ENCODE assay signal across 1 cellular context in the genomic region with DNA sequence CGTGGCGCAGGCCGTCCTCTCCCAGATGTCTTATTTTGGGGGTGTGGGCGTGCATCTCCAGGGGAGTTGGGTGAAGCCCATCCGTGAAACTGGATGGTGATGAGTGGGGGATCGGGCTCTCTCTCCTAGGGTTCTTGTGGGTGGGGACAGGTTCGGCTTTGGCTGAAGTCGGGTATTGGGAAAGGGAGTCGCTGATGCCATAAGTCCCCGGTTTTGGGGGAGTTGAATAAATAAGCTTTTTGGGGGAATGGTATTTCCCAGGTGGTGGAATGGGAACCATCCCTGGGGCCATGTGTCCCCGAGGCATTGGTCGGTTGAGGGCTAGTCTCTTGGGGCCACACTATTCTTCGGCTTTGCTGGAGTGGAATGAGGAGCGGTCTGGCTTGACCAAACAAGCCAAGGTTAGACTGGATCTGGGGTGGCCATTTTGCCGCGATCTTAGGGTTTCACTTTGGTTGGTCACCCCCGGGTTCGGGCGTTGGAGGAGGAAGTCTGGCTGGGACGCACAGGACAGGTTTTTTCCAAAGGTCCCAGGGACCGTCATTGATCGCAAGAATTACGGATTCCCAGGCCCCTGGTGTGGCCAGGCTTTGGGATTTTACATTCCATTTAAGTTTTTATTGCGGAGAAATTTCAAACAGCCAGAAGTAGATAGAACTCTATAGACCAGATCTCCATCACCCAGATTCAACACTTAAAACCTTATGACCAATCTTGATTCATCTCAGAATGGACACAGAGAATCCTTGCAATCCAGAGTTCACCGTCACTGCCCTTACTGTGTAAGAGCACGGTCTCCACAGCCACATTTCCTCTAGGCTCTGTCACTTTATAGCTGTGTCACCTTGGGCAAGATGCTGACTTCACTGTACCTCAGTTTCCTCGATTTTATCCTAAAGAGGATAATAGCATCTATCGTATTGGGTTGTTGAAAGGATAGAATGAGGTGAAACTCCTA.
TF ChIP-seq lines count a peak whose summit lies in the region.

No MANE protein-coding gene starts in this region.

TF ChIP-seq in HepG2, 621 proteins besides CTCF, POLR2A, EP300 and RAD21 (continued from another document):
- TF ChIP-seq, protein P1, sequence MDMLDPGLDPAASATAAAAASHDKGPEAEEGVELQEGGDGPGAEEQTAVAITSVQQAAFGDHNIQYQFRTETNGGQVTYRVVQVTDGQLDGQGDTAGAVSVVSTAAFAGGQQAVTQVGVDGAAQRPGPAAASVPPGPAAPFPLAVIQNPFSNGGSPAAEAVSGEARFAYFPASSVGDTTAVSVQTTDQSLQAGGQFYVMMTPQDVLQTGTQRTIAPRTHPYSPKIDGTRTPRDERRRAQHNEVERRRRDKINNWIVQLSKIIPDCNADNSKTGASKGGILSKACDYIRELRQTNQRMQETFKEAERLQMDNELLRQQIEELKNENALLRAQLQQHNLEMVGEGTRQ (IDR thresholded peaks at IDR 0.05; ENCODE audit: low read depth, low read length), result no peak
- TF ChIP-seq, protein P1 (CRISPR knock-in tag; IDR thresholded peaks at IDR 0.05; ENCODE audit: borderline replicate concordance), result peak; percentile 24; the same call in 1 of the 2 replicates
- TF ChIP-seq ZBTB7A (CRISPR knock-in tag; IDR thresholded peaks at IDR 0.05) (0 out of 2 replicates have a peak, but pooled peaks have one; percentile 0), ZBTB7B (CRISPR knock-in tag; IDR thresholded peaks at IDR 0.05) (0 out of 2 replicates have a peak, but pooled peaks have one; percentile 15), NR1H2 (CRISPR knock-in tag; IDR thresholded peaks at IDR 0.05; ENCODE audit: borderline replicate concordance, low read depth) (peak; percentile 31; the same call in 1 of the 2 replicates), ZNF136 (CRISPR knock-in tag; IDR thresholded peaks at IDR 0.05; ENCODE audit: low read depth) (no peak), ZNF781 (CRISPR knock-in tag; IDR thresholded peaks at IDR 0.05; ENCODE audit: borderline replicate concordance, not compliant biosample characterization) (peak; percentile 10), ZNF343 (CRISPR knock-in tag; IDR thresholded peaks at IDR 0.05) (no peak), ZNF260 (CRISPR knock-in tag; IDR thresholded peaks at IDR 0.05; ENCODE audit: borderline replicate concordance, low read depth) (0 out of 2 replicates have a peak, but pooled peaks have one; percentile 46)
- TF ChIP-seq, protein P2, sequence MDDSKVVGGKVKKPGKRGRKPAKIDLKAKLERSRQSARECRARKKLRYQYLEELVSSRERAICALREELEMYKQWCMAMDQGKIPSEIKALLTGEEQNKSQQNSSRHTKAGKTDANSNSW (CRISPR knock-in tag; IDR thresholded peaks at IDR 0.05; ENCODE audit: borderline replicate concordance), result peak; percentile 70; the same call in 1 of the 2 replicates
- TF ChIP-seq, protein P3, sequence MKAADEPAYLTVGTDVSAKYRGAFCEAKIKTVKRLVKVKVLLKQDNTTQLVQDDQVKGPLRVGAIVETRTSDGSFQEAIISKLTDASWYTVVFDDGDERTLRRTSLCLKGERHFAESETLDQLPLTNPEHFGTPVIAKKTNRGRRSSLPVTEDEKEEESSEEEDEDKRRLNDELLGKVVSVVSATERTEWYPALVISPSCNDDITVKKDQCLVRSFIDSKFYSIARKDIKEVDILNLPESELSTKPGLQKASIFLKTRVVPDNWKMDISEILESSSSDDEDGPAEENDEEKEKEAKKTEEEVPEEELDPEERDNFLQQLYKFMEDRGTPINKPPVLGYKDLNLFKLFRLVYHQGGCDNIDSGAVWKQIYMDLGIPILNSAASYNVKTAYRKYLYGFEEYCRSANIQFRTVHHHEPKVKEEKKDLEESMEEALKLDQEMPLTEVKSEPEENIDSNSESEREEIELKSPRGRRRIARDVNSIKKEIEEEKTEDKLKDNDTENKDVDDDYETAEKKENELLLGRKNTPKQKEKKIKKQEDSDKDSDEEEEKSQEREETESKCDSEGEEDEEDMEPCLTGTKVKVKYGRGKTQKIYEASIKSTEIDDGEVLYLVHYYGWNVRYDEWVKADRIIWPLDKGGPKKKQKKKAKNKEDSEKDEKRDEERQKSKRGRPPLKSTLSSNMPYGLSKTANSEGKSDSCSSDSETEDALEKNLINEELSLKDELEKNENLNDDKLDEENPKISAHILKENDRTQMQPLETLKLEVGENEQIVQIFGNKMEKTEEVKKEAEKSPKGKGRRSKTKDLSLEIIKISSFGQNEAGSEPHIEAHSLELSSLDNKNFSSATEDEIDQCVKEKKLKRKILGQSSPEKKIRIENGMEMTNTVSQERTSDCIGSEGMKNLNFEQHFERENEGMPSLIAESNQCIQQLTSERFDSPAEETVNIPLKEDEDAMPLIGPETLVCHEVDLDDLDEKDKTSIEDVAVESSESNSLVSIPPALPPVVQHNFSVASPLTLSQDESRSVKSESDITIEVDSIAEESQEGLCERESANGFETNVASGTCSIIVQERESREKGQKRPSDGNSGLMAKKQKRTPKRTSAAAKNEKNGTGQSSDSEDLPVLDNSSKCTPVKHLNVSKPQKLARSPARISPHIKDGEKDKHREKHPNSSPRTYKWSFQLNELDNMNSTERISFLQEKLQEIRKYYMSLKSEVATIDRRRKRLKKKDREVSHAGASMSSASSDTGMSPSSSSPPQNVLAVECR (CRISPR knock-in tag; IDR thresholded peaks at IDR 0.05; ENCODE audit: borderline replicate concordance), result 0 out of 2 replicates have a peak, but pooled peaks have one; percentile 50
- TF ChIP-seq, protein P4, sequence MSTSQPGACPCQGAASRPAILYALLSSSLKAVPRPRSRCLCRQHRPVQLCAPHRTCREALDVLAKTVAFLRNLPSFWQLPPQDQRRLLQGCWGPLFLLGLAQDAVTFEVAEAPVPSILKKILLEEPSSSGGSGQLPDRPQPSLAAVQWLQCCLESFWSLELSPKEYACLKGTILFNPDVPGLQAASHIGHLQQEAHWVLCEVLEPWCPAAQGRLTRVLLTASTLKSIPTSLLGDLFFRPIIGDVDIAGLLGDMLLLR (CRISPR knock-in tag; IDR thresholded peaks at IDR 0.05), result 0 out of 2 replicates have a peak, but pooled peaks have one; percentile 17
- TF ChIP-seq, protein P5, sequence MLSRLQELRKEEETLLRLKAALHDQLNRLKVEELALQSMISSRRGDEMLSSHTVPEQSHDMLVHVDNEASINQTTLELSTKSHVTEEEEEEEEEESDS (CRISPR knock-in tag; IDR thresholded peaks at IDR 0.05; ENCODE audit: borderline replicate concordance), result peak; percentile 79
